ENCODE assay signal across 22 cellular contexts in the genomic region with DNA sequence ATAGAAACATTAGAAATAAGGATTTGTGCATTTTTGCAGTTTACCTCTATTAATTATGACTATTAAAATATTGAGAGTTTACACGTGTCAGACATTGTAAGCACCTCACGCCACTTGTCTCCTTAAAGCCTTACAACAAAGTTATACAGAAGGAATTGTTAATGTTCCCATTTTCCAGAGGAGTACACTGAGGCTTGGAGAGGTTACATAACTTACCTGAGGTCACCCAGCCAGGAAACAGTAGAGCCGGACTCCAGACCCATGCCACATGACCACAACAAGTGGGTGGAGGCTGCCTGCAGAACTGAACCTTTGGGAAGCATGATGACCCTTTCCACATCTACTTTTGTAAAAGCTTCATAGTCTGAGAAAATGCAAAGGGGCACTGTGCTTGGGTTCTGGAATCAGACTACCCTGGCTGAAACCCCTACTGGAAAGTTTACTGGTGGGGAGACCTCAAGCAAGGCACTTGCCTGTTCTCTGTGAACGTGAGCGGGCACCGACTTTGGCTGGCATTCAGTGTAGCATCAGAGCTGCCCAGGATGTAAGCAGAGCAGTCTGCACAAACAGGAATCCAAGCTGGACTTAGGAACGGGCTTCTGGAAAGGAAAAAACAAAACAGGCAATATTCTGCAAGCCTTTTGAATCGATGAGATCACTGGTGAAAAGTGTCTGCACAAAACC. TPM values are rescaled to one million over a fixed set of nuclear protein-coding genes. Genes with fewer than 3 reads are reported as not detected.
"Had no signal": no experiment of that assay in that cellular context is flagged by ENCODE, and none has a peak within 500 bp of the region (broad histone marks: within the 10 kb centered on the region; RNA-seq: fewer than 3 reads in every experiment).

No MANE protein-coding gene starts in this region.

- H3K27ac Mint-ChIP-seq: activated CD4-positive, alpha-beta memory T cell treated with anti-CD3 and anti-CD28 coated beads for 36 hours; activated naive CD4-positive, alpha-beta T cell treated with anti-CD3 and anti-CD28 coated beads for 36 hours; naive thymus-derived CD4-positive, alpha-beta T cell; T-helper 1 cell treated with Interleukin-12 subunit alpha and Interleukin-12 subunit beta and Interleukin-4 antibody, amounts not matched to agents 30 μg/mL and 1 μg/mL, for 36 hours had no signal

- H3K27ac ChIP-seq: colonic mucosa, esophagus muscularis mucosa, gastroesophageal sphincter, heart left ventricle, lower lobe of right lung, spleen, thyroid gland had no signal

- H3K9me3 Mint-ChIP-seq: activated CD4-positive, alpha-beta memory T cell treated with anti-CD3 and anti-CD28 coated beads for 36 hours; activated naive CD4-positive, alpha-beta T cell treated with anti-CD3 and anti-CD28 coated beads for 36 hours; naive thymus-derived CD4-positive, alpha-beta T cell; neural crest cell; T-helper 1 cell treated with Interleukin-12 subunit alpha and Interleukin-12 subunit beta and Interleukin-4 antibody, amounts not matched to agents 30 μg/mL and 1 μg/mL, for 36 hours had no signal

- H3K4me3 Mint-ChIP-seq: activated CD4-positive, alpha-beta memory T cell treated with anti-CD3 and anti-CD28 coated beads for 36 hours; activated naive CD4-positive, alpha-beta T cell treated with anti-CD3 and anti-CD28 coated beads for 36 hours; naive thymus-derived CD4-positive, alpha-beta T cell; neural crest cell; T-helper 1 cell treated with Interleukin-12 subunit alpha and Interleukin-12 subunit beta and Interleukin-4 antibody, amounts not matched to agents 30 μg/mL and 1 μg/mL, for 36 hours had no signal

- H3K4me3 ChIP-seq: colonic mucosa, esophagus muscularis mucosa, gastroesophageal sphincter, heart left ventricle, lower lobe of right lung, spleen, thyroid gland had no signal

- DNase-seq: activated CD4-positive, alpha-beta memory T cell treated with anti-CD3 and anti-CD28 coated beads for 36 hours; activated CD4-positive, alpha-beta T cell treated with anti-CD3 and anti-CD28 coated beads for 48 hours; activated CD4-positive, CD25-positive, alpha-beta regulatory T cell; activated naive CD4-positive, alpha-beta T cell treated with anti-CD3 and anti-CD28 coated beads for 36 hours; activated T-cell treated with anti-CD3 and anti-CD28 coated beads, Interleukin-2, amount 50 U/mL, for 48 hours; colonic mucosa; heart left ventricle; left colon; lower lobe of right lung; mesendoderm; naive thymus-derived CD4-positive, alpha-beta T cell; occipital lobe; spleen; stimulated activated CD4-positive, alpha-beta T cell treated with anti-CD3 and anti-CD28 coated beads, Interleukin-4, amount 100 ng/mL, for 1 hour; stimulated activated naive CD4-positive, alpha-beta T cell; T1000; thyroid gland had no signal

- H3K27me3 ChIP-seq: colonic mucosa, spleen, thyroid gland had no signal

- H3K36me3 Mint-ChIP-seq: activated CD4-positive, alpha-beta memory T cell treated with anti-CD3 and anti-CD28 coated beads for 36 hours; naive thymus-derived CD4-positive, alpha-beta T cell had no signal

- H3K9me3 ChIP-seq: colonic mucosa, esophagus muscularis mucosa, gastroesophageal sphincter, heart left ventricle, lower lobe of right lung, spleen, thyroid gland had no signal

- H3K36me3 ChIP-seq: colonic mucosa, esophagus muscularis mucosa, gastroesophageal sphincter, heart left ventricle, lower lobe of right lung, spleen, thyroid gland had no signal

- ATAC-seq: gastroesophageal sphincter; heart left ventricle; left colon; lower lobe of right lung; naive thymus-derived CD4-positive, alpha-beta T cell had no signal

RNA-seq across cellular contexts. Expression of gene CLRN2, which starts 0.9 kb away (rescaled TPM):
- total RNA-seq: activated CD4-positive, alpha-beta memory T cell treated with anti-CD3 and anti-CD28 coated beads for 36 hours; activated naive CD4-positive, alpha-beta T cell treated with anti-CD3 and anti-CD28 coated beads for 36 hours; colonic mucosa; esophagus muscularis mucosa; gastroesophageal sphincter; heart left ventricle; left colon; lower lobe of right lung; naive thymus-derived CD4-positive, alpha-beta T cell; neural crest cell; occipital lobe; renal cortical epithelial cell; spleen; thyroid gland had no signal
- polyA plus RNA-seq: heart left ventricle; naive thymus-derived CD4-positive, alpha-beta T cell; spleen had no signal
